In genomic region chr17:79838541-79839274, GRCh38 we compare ENCODE assay signal across 8 cellular contexts. TPM values are rescaled to one million over a fixed set of nuclear protein-coding genes. Genes with fewer than 3 reads are reported as not detected.
DNase-seq lines count a peak whose midpoint lies in the region; ATAC-seq and TF ChIP-seq lines count a peak whose summit lies in the region.

No MANE protein-coding gene starts in this region.

- in situ Hi-C loops in brain microvascular endothelial cell (cut with HindIII; ENCODE audit: low pct_ligation_motif_present, low sequenced_read_pairs) = no loop called here

- H3K36me3 ChIP-seq in KMS-11 (ENCODE audit: insufficient read depth) = no peaks in the 10 kb centered on the region
- H3K36me3 ChIP-seq in brain microvascular endothelial cell (replicated peaks) = peaks cover 15% of the 10 kb centered on the region
- peaks cover 19% of the 10 kb centered on the region for H3K36me3 ChIP-seq in skeletal muscle satellite cell (ENCODE audit: insufficient read depth, low read length)

- peaks cover 49% of the 10 kb centered on the region for H3K4me1 ChIP-seq in KMS-11 (ENCODE audit: low read depth, poor library complexity, severe bottlenecking)
- peaks cover 35% of the 10 kb centered on the region for H3K4me1 ChIP-seq in skeletal muscle satellite cell (ENCODE audit: control insufficient read depth, insufficient read depth, low read length)

- H4K20me1 ChIP-seq in KMS-11 (ENCODE audit: insufficient read depth) = no peaks in the 10 kb centered on the region

- H3K9me3 Mint-ChIP-seq in T-helper 2 cell treated with Interferon-gamma antibody and Interleukin-4, amounts not matched to agents 5 μg/mL and 100 μg/mL, for 36 hours = no peaks in the 10 kb centered on the region

- DNase-seq in DMS114 treated with DMSO at 0.1 percent for 48 hours (lab: John Stamatoyannopoulos, UW; ENCODE audit: unreplicated experiment) (peak; percentile 17), brain microvascular endothelial cell (peak; percentile 50), iPS-NIHi7 (ENCODE audit: extremely low spot score) (peak; percentile 35)
- peak; percentile 58 for DNase-seq in T-helper 2 cell treated with Interferon-gamma antibody and Interleukin-4, amounts not matched to agents 5 μg/mL and 100 μg/mL, for 36 hours (ENCODE audit: low spot score)
- DNase-seq in effector CD4-positive, alpha-beta T cell = no peak

- H3K9ac ChIP-seq in KMS-11 = peak overlapping the region; percentile 76
- peak overlapping the region; percentile 75 for H3K9ac ChIP-seq in skeletal muscle satellite cell (ENCODE audit: low read depth, low read length)

- H3K27me3 ChIP-seq in KMS-11 (ENCODE audit: insufficient read depth, low read depth) (peaks cover 38% of the 10 kb centered on the region), brain microvascular endothelial cell (replicated peaks) (peaks cover 35% of the 10 kb centered on the region), skeletal muscle satellite cell (ENCODE audit: control insufficient read depth, insufficient read depth, low read length) (peaks cover 37% of the 10 kb centered on the region)

- no peak for TF ChIP-seq CTCF in KMS-11 (conservative IDR thresholded peaks at IDR 0.05; ENCODE audit: low read depth, low read length)
- TF ChIP-seq CTCF in brain microvascular endothelial cell (IDR thresholded peaks at IDR 0.05; ENCODE audit: low read depth, low read length, missing control alignments) = no peak

- H3K27ac ChIP-seq in KMS-11 = peak overlapping the region; percentile 94
- H3K27ac ChIP-seq in brain microvascular endothelial cell = peak overlapping the region; percentile 62

- peaks cover 31% of the 10 kb centered on the region for H3K79me2 ChIP-seq in KMS-11 (ENCODE audit: insufficient read depth, low read depth)

- H3K4me3 ChIP-seq in KMS-11 (IDR thresholded peaks at IDR 0.05; ENCODE audit: insufficient read depth, low read depth, low read length) (peak overlapping the region; percentile 61), brain microvascular endothelial cell (ENCODE audit: low read depth, low read length) (peak overlapping the region; percentile 75), skeletal muscle satellite cell (ENCODE audit: low read length) (peak overlapping the region; percentile 82)

- peaks cover 27% of the 10 kb centered on the region for H3K36me3 Mint-ChIP-seq in T-helper 2 cell treated with Interferon-gamma antibody and Interleukin-4, amounts not matched to agents 5 μg/mL and 100 μg/mL, for 36 hours (ENCODE audit: low read depth)

- peak overlapping the region; percentile 91 for H3K4me3 Mint-ChIP-seq in T-helper 2 cell treated with Interferon-gamma antibody and Interleukin-4, amounts not matched to agents 5 μg/mL and 100 μg/mL, for 36 hours

- H3K9me3 ChIP-seq in skeletal muscle satellite cell (replicated peaks; ENCODE audit: low read length) = no peaks in the 10 kb centered on the region

- no peak overlapping the region for H2AFZ ChIP-seq in KMS-11 (ENCODE audit: low read depth)

- H3K4me2 ChIP-seq in KMS-11 (peak overlapping the region; percentile 93), skeletal muscle satellite cell (ENCODE audit: low read length) (peak overlapping the region; percentile 94)

- peak; percentile 14 for ATAC-seq in GM21526 (IDR thresholded peaks at IDR 0.05; ENCODE audit: low FRiP score, unreplicated experiment)

- peaks cover 27% of the 10 kb centered on the region for H3K27me3 Mint-ChIP-seq in T-helper 2 cell treated with Interferon-gamma antibody and Interleukin-4, amounts not matched to agents 5 μg/mL and 100 μg/mL, for 36 hours (ENCODE audit: low read depth)

- H3K4me1 Mint-ChIP-seq in T-helper 2 cell treated with Interferon-gamma antibody and Interleukin-4, amounts not matched to agents 5 μg/mL and 100 μg/mL, for 36 hours (ENCODE audit: low read depth) = peaks cover 18% of the 10 kb centered on the region

- H3K27ac Mint-ChIP-seq in T-helper 2 cell treated with Interferon-gamma antibody and Interleukin-4, amounts not matched to agents 5 μg/mL and 100 μg/mL, for 36 hours = peak overlapping the region; percentile 91

RNA-seq across cellular contexts. Expression of gene CBX4, which starts 0.5 kb away (rescaled TPM):
- 9.9 and 10.9 TPM in 2 replicates for total RNA-seq in skeletal muscle satellite cell (2012; rRNA removed)

RNA-seq across cellular contexts. Expression of gene CBX8, which starts 41.8 kb away (rescaled TPM):
- total RNA-seq in skeletal muscle satellite cell (2012; rRNA removed) = 1.5 and 3.5 TPM in 2 replicates
